1 cellular context compared by ENCODE assay signal in the genomic region with DNA sequence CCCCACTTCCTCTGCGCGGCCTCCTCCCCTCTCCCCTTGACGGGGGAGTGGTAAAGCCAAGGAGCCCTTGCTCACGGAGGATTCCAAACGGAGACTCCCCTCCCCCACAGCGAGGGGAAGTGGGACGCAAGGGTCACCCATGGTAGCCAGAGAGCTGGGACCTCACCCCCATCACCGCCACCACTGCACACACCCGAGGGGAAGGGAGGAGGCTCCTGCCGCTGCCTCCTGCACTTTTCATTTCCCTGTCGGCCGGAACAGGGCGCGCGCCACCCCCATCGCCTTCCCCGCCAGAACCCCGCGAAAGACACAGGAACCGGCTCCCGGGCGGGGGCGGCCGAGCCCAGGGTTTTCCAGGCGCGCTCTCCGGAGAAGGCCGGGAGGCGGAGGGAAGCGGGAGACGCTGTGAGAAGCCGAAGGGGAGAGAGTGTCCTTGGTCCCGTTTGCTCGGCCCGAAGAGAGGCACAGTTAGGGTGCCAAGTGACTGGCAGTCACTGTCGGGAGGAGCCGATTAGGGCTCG.
TF ChIP-seq lines count a peak whose summit lies in the region.

No MANE protein-coding gene starts in this region.

TF ChIP-seq in GM12878, 131 proteins besides CTCF, POLR2A, EP300 and RAD21:
- TF ChIP-seq GATAD2B (conservative IDR thresholded peaks at IDR 0.05; ENCODE audit: low read depth) (0 out of 2 replicates have a peak, but pooled peaks have one; percentile 4), ETV6 (conservative IDR thresholded peaks at IDR 0.05 in 1 of 2, IDR thresholded peaks at IDR 0.05 in 1 of 2; ENCODE audit: borderline replicate concordance in 1 of 2, low read depth in 1 of 2) (0 out of 4 replicates have a peak, but pooled peaks of 1 of the 2 experiments have one; percentile 28), IKZF1 (conservative IDR thresholded peaks at IDR 0.05) (peak; percentile 37; the same call in 1 of the 2 replicates), MXI1 (IDR thresholded peaks at IDR 0.05; ENCODE audit: low read depth, low read length) (peak; percentile 36; the same call in 1 of the 2 replicates), CHD2 (IDR thresholded peaks at IDR 0.05; ENCODE audit: borderline replicate concordance, low read depth, low read length) (0 out of 2 replicates have a peak, but pooled peaks have one; percentile 29), EGR1 (IDR thresholded peaks at IDR 0.05; ENCODE audit: borderline replicate concordance in 1 of 2, low read depth in 2 of 2, low read length in 2 of 2) (peak in 1 of 2 experiments; percentile 64; a peak in 1 of 3 replicates), JUND (IDR thresholded peaks at IDR 0.05; ENCODE audit: low read depth, low read length) (no peak), POU2F2 (IDR thresholded peaks at IDR 0.05; ENCODE audit: borderline replicate concordance, low read depth, low read length) (no peak), MTA2 (IDR thresholded peaks at IDR 0.05; ENCODE audit: low read depth) (no peak), SPI1 (IDR thresholded peaks at IDR 0.05; ENCODE audit: borderline replicate concordance, insufficient read depth, low read depth, low read length) (peak; percentile 32; the same call in 1 of the 2 replicates), TCF7 (IDR thresholded peaks at IDR 0.05; ENCODE audit: borderline replicate concordance) (no peak), MYB (IDR thresholded peaks at IDR 0.05; ENCODE audit: borderline replicate concordance, low read depth, low read length) (no peak), CREB1 (IDR thresholded peaks at IDR 0.05; ENCODE audit: low read depth) (peak; percentile 21; the same call in 1 of the 2 replicates), IKZF2 (IDR thresholded peaks at IDR 0.05) (0 out of 4 replicates have a peak, but pooled peaks of 1 of the 2 experiments have one; percentile 36)
- TF ChIP-seq, protein P1, sequence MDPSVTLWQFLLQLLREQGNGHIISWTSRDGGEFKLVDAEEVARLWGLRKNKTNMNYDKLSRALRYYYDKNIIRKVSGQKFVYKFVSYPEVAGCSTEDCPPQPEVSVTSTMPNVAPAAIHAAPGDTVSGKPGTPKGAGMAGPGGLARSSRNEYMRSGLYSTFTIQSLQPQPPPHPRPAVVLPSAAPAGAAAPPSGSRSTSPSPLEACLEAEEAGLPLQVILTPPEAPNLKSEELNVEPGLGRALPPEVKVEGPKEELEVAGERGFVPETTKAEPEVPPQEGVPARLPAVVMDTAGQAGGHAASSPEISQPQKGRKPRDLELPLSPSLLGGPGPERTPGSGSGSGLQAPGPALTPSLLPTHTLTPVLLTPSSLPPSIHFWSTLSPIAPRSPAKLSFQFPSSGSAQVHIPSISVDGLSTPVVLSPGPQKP (IDR thresholded peaks at IDR 0.05; ENCODE audit: low read depth, low read length) = no peak
- TF ChIP-seq, protein P2, sequence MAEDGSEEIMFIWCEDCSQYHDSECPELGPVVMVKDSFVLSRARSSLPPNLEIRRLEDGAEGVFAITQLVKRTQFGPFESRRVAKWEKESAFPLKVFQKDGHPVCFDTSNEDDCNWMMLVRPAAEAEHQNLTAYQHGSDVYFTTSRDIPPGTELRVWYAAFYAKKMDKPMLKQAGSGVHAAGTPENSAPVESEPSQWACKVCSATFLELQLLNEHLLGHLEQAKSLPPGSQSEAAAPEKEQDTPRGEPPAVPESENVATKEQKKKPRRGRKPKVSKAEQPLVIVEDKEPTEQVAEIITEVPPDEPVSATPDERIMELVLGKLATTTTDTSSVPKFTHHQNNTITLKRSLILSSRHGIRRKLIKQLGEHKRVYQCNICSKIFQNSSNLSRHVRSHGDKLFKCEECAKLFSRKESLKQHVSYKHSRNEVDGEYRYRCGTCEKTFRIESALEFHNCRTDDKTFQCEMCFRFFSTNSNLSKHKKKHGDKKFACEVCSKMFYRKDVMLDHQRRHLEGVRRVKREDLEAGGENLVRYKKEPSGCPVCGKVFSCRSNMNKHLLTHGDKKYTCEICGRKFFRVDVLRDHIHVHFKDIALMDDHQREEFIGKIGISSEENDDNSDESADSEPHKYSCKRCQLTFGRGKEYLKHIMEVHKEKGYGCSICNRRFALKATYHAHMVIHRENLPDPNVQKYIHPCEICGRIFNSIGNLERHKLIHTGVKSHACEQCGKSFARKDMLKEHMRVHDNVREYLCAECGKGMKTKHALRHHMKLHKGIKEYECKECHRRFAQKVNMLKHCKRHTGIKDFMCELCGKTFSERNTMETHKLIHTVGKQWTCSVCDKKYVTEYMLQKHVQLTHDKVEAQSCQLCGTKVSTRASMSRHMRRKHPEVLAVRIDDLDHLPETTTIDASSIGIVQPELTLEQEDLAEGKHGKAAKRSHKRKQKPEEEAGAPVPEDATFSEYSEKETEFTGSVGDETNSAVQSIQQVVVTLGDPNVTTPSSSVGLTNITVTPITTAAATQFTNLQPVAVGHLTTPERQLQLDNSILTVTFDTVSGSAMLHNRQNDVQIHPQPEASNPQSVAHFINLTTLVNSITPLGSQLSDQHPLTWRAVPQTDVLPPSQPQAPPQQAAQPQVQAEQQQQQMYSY (CRISPR knock-in tag; IDR thresholded peaks at IDR 0.05) = no peak
- TF ChIP-seq, protein P3, sequence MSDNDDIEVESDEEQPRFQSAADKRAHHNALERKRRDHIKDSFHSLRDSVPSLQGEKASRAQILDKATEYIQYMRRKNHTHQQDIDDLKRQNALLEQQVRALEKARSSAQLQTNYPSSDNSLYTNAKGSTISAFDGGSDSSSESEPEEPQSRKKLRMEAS (IDR thresholded peaks at IDR 0.05; ENCODE audit: low read depth, low read length) = peak; percentile 6; the same call in 1 of the 2 replicates
- TF ChIP-seq, protein P4, sequence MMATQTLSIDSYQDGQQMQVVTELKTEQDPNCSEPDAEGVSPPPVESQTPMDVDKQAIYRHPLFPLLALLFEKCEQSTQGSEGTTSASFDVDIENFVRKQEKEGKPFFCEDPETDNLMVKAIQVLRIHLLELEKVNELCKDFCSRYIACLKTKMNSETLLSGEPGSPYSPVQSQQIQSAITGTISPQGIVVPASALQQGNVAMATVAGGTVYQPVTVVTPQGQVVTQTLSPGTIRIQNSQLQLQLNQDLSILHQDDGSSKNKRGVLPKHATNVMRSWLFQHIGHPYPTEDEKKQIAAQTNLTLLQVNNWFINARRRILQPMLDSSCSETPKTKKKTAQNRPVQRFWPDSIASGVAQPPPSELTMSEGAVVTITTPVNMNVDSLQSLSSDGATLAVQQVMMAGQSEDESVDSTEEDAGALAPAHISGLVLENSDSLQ (IDR thresholded peaks at IDR 0.05) = 0 out of 2 replicates have a peak, but pooled peaks have one; percentile 34
TF ChIP-seq in GM12878: peak in this region for 11.
